Comparison of ENCODE assay signal across 9 cellular contexts in the genomic region with DNA sequence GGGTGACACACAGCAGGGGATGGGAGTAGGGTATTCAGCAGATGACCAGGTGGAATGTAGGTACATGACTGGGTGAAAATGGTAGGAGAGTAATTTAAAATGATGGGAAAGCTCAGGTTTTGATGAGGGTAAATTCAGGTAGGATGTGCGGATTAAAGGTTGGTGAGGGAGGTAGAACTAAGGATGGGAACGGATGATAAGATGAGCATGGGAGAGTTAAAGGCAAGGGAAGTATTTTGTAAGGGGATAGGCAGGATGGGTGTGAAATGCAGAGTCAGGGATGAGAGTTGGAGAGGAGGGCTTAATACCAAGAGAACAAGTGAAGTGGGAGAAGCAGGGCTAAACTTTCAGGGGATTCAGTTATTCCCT. TPM values are rescaled to one million over a fixed set of nuclear protein-coding genes. Genes with fewer than 3 reads are reported as not detected.
DNase-seq lines count a peak whose midpoint lies in the region; TF ChIP-seq lines count a peak whose summit lies in the region.
"Had no signal": no experiment of that assay in that cellular context is flagged by ENCODE, and none has a peak within 500 bp of the region (broad histone marks: within the 10 kb centered on the region; RNA-seq: fewer than 3 reads in every experiment).

No MANE protein-coding gene starts in this region.

- no peak for TF ChIP-seq CTCF in SU-DHL-6 (IDR thresholded peaks at IDR 0.05; ENCODE audit: insufficient read depth, low read length, poor library complexity, severe bottlenecking)
- TF ChIP-seq CTCF in hepatocyte (IDR thresholded peaks at IDR 0.05; ENCODE audit: poor library complexity) = no peak
- no peak for TF ChIP-seq CTCF in spleen (IDR thresholded peaks at IDR 0.05 in 8 of 11, conservative IDR thresholded peaks at IDR 0.05 in 3 of 11)

- H3F3A ChIP-seq in GM23248 (ENCODE audit: insufficient read depth) (peaks cover 72% of the 10 kb centered on the region), SU-DHL-6 (ENCODE audit: insufficient read depth) (peaks cover 10% of the 10 kb centered on the region; the same call in 1 of the 2 replicates)

- H3K9ac ChIP-seq in GM23248 (peak overlapping the region; percentile 95), SU-DHL-6 (ENCODE audit: low read length) (peak overlapping the region; percentile 76; the same call in 1 of the 2 replicates)

- WGBS in GM23248 (ENCODE audit: low coverage in 1 of 2, low lambda C conversion rate in 2 of 2, missing lambda C conversion rate in 2 of 2), 2 experiments = 51 to 54% methylated on average over 2 of the region's 2 CpGs
- WGBS in hepatocyte (ENCODE audit: low lambda C conversion rate, missing lambda C conversion rate) = 89% methylated on average over 2 of the region's 2 CpGs
- 57 to 71% (median 61%) methylated on average over 2 of the region's 2 CpGs for WGBS in spleen, 5 donors

- peaks cover 15% of the 10 kb centered on the region for H3K36me3 ChIP-seq in GM23248 (ENCODE audit: low read depth)
- H3K36me3 ChIP-seq in SU-DHL-6 (ENCODE audit: low read length) = no peaks in the 10 kb centered on the region
- no peaks in the 10 kb centered on the region for H3K36me3 ChIP-seq in hepatocyte (replicated peaks; ENCODE audit: insufficient read depth, low read depth)
- H3K36me3 ChIP-seq in spleen = peaks cover 0 to 44% (median 17%) of the 10 kb centered on the region in 6 donors

- in situ Hi-C loops in GM23248 (cut with MboI) = no loop called here

- H3K27ac ChIP-seq in GM23248 = peak overlapping the region; percentile 89
- H3K27ac ChIP-seq in SU-DHL-6 (ENCODE audit: low read depth, low read length) = no peak overlapping the region
- peak overlapping the region; percentile 95 for H3K27ac ChIP-seq in hepatocyte
- peak overlapping the region; percentile 94 to 100 (median 98) for H3K27ac ChIP-seq in spleen

- TF ChIP-seq POLR2A in spleen (IDR thresholded peaks at IDR 0.05) = no peak

- H3K9me3 ChIP-seq in GM23248 (ENCODE audit: low read depth) (no peaks in the 10 kb centered on the region), SU-DHL-6 (ENCODE audit: insufficient read depth, low read length) (no peaks in the 10 kb centered on the region), hepatocyte (ENCODE audit: low read depth) (no peaks in the 10 kb centered on the region), spleen (no peaks in the 10 kb centered on the region)

- peak overlapping the region; percentile 96 for H3K4me3 ChIP-seq in GM23248
- peak overlapping the region; percentile 87 for H3K4me3 ChIP-seq in SU-DHL-6 (ENCODE audit: insufficient read depth, low read length, poor library complexity, severe bottlenecking)
- peak overlapping the region; percentile 84 for H3K4me3 ChIP-seq in hepatocyte
- peak overlapping the region; percentile 66 to 90 (median 74) for H3K4me3 ChIP-seq in spleen

- peaks cover 51% of the 10 kb centered on the region for H3K4me1 ChIP-seq in GM23248 (ENCODE audit: insufficient read depth)
- H3K4me1 ChIP-seq in hepatocyte (ENCODE audit: insufficient read depth) = peaks cover 56% of the 10 kb centered on the region
- peaks cover 58 to 90% (median 77%) of the 10 kb centered on the region in 6 donors for H3K4me1 ChIP-seq in spleen

- intact Hi-C loops in spleen (cut with DNase I; ENCODE audit: low total_unique reads) = loop anchor here (5.0 to 10.0 kb wide), 2 partner anchors 73 to 126 kb away; a partner anchor contains a TSS

- H2AFZ ChIP-seq in GM23248 = no peak overlapping the region
- H2AFZ ChIP-seq in SU-DHL-6 (ENCODE audit: low read depth, low read length, severe bottlenecking) = no peak overlapping the region
- no peak overlapping the region for H2AFZ ChIP-seq in hepatocyte

- H3K79me2 ChIP-seq in GM23248 (ENCODE audit: insufficient read depth) (peaks cover 89% of the 10 kb centered on the region), SU-DHL-6 (ENCODE audit: insufficient read depth, low read length) (peaks cover 60% of the 10 kb centered on the region), hepatocyte (peaks cover 85% of the 10 kb centered on the region)

- no peaks in the 10 kb centered on the region for H4K20me1 ChIP-seq in GM23248 (ENCODE audit: insufficient read depth)
- no peaks in the 10 kb centered on the region; the same call in 1 of the 2 replicates for H4K20me1 ChIP-seq in SU-DHL-6 (ENCODE audit: low read depth, low read length)
- H4K20me1 ChIP-seq in hepatocyte (ENCODE audit: insufficient read depth, poor library complexity, severe bottlenecking) = peaks cover 27% of the 10 kb centered on the region

- H3K4me2 ChIP-seq in GM23248 (ENCODE audit: unreplicated experiment) = peak overlapping the region; percentile 100
- peak overlapping the region; percentile 95 for H3K4me2 ChIP-seq in SU-DHL-6 (ENCODE audit: low read depth, low read length, poor library complexity, severe bottlenecking)
- H3K4me2 ChIP-seq in hepatocyte = peak overlapping the region; percentile 89

- DNase-seq in GM23248 (no peak), hepatocyte (ENCODE audit: low spot score) (no peak), spleen (no peak), GDM1 (lab: John Stamatoyannopoulos, UW) (no peak), retina (no peak), occipital lobe (lab: John Stamatoyannopoulos, UW) (no peak), NCI-H510A (lab: John Stamatoyannopoulos, UW) (no peak)

- H3K9me2 ChIP-seq in GM23248 (ENCODE audit: insufficient read depth) (no peaks in the 10 kb centered on the region), SU-DHL-6 (replicated peaks; ENCODE audit: insufficient read depth, low read length) (no peaks in the 10 kb centered on the region), hepatocyte (replicated peaks; ENCODE audit: insufficient read depth) (no peaks in the 10 kb centered on the region)

- H3K27me3 ChIP-seq in GM23248 (replicated peaks; ENCODE audit: insufficient read depth) (no peaks in the 10 kb centered on the region), SU-DHL-6 (ENCODE audit: low read length) (no peaks in the 10 kb centered on the region), hepatocyte (no peaks in the 10 kb centered on the region), spleen (replicated peaks in 1 of 7) (no peaks in the 10 kb centered on the region)

RNA-seq across cellular contexts. Expression of a gene that starts 1.5 kb away (rescaled TPM):
- total RNA-seq in GM23248 (2014; rRNA removed; shearing (Covaris generic)) = 527 and 566 TPM in 2 replicates
- 198 and 202 TPM in 2 replicates for polyA plus RNA-seq in GM23248 (2016; fragmentation: Nextera tagmentation; extraction: Ambion mirVana)
- total RNA-seq in hepatocyte = 100 and 113 TPM in 2 replicates
- 70.5 and 73.4 TPM in 2 replicates for polyA plus RNA-seq in hepatocyte
- total RNA-seq in spleen = 100 to 1,000 TPM; 356 to 881 (median 592) TPM
- polyA plus RNA-seq in spleen = 100 to 1,000 TPM in 1 of 3 donors, 10 to 100 TPM in 2; 79.9 to 122 (median 95.5) TPM
- 17.8 TPM for total RNA-seq in occipital lobe

RNA-seq across cellular contexts. Expression of a gene that starts 2.0 kb away (rescaled TPM):
- total RNA-seq in GM23248 (2014; rRNA removed; shearing (Covaris generic)) = 101 and 111 TPM in 2 replicates
- polyA plus RNA-seq in GM23248 (2016; fragmentation: Nextera tagmentation; extraction: Ambion mirVana) (113 and 114 TPM in 2 replicates), hepatocyte (79.8 and 79.9 TPM in 2 replicates), spleen (10 to 100 TPM; 14.7 to 26.7 (median 20.9) TPM)
- total RNA-seq in hepatocyte (54.6 and 69.6 TPM in 2 replicates), spleen (10 to 100 TPM; 21.8 to 35.9 (median 26.0) TPM), occipital lobe (22.9 TPM)

RNA-seq across cellular contexts. Expression of a gene that starts 18.6 kb away (rescaled TPM):
- 20.3 and 30.0 TPM in 2 replicates for total RNA-seq in GM23248 (2014; rRNA removed; shearing (Covaris generic))
- polyA plus RNA-seq in GM23248 (2016; fragmentation: Nextera tagmentation; extraction: Ambion mirVana) (24.0 and 27.6 TPM in 2 replicates), hepatocyte (77.5 and 80.2 TPM in 2 replicates), spleen (10 to 100 TPM; 22.8 to 40.9 (median 37.9) TPM)
- total RNA-seq in hepatocyte (58.5 and 60.5 TPM in 2 replicates), spleen (100 to 1,000 TPM in 1 of 7 donors, 10 to 100 TPM in 6; 70.5 to 111 (median 74.3) TPM), occipital lobe (45.2 TPM)

RNA-seq across cellular contexts. Expression of a gene that starts 18.6 kb away (rescaled TPM):
- total RNA-seq in GM23248 (2014; rRNA removed; shearing (Covaris generic)) = 19.1 and 20.0 TPM in 2 replicates
- polyA plus RNA-seq in GM23248 (2016; fragmentation: Nextera tagmentation; extraction: Ambion mirVana) (4.7 and 4.8 TPM in 2 replicates), hepatocyte (11.2 and 11.4 TPM in 2 replicates), spleen (1 to 10 TPM; 2.2 to 9.5 (median 2.5) TPM)
- total RNA-seq in hepatocyte (17.1 and 19.3 TPM in 2 replicates), spleen (10 to 100 TPM; 19.7 to 29.2 (median 22.0) TPM), occipital lobe (12.3 TPM)

RNA-seq across cellular contexts. Expression of a gene that starts 23.6 kb away (rescaled TPM):
- total RNA-seq in GM23248 (2014; rRNA removed; shearing (Covaris generic)) = not detected in 2 replicates
- polyA plus RNA-seq in GM23248 (2016; fragmentation: Nextera tagmentation; extraction: Ambion mirVana) (not detected in 2 replicates), hepatocyte (not detected in 2 replicates), spleen (1 to 10 TPM in 1 of 3 donors, under 1 TPM in 2; 0.58 to 1.6 (median 0.63) TPM)
- total RNA-seq in hepatocyte (not detected in 2 replicates), spleen (not detected), occipital lobe (not detected)
- total RNA-seq: myocyte had no signal
